In genomic region chr2:234550511-234551107, GRCh38 we compare ENCODE assay signal across 7 cellular contexts. TPM values are rescaled to one million over a fixed set of nuclear protein-coding genes. Genes with fewer than 3 reads are reported as not detected.
DNase-seq lines count a peak whose midpoint lies in the region; ATAC-seq and TF ChIP-seq lines count a peak whose summit lies in the region.

No MANE protein-coding gene starts in this region.

- H4K20me1 ChIP-seq in KMS-11 (ENCODE audit: insufficient read depth): no peaks in the 10 kb centered on the region
- H4K20me1 ChIP-seq in PC-3 (ENCODE audit: low read length): no peaks in the 10 kb centered on the region

- no peak overlapping the region for H3K4me3 ChIP-seq in KMS-11 (IDR thresholded peaks at IDR 0.05; ENCODE audit: insufficient read depth, low read depth, low read length)
- no peak overlapping the region for H3K4me3 ChIP-seq in PC-3 (ENCODE audit: low read length)
- H3K4me3 ChIP-seq in testis: no peak overlapping the region

- peaks cover 13% of the 10 kb centered on the region for H3K4me1 Mint-ChIP-seq in nephron

- peak overlapping the region in 1 of 3 experiments; percentile 4 for H3K27ac Mint-ChIP-seq in nephron

- 23% methylated on average over 18 of the region's 18 CpGs for WGBS in testis, 2 donors

- H3K4me2 ChIP-seq in KMS-11 (no peak overlapping the region), PC-3 (ENCODE audit: low read length) (peak overlapping the region; percentile 56)

- peak; percentile 97 for ATAC-seq in PC-3

- H2AFZ ChIP-seq in KMS-11 (ENCODE audit: low read depth): no peak overlapping the region
- peak overlapping the region; percentile 44; the same call in 1 of the 2 replicates for H2AFZ ChIP-seq in PC-3 (ENCODE audit: low read length)

- TF ChIP-seq CTCF in GM12874 (IDR thresholded peaks at IDR 0.05; ENCODE audit: insufficient read depth, low read depth, low read length) (peak; percentile 90), KMS-11 (conservative IDR thresholded peaks at IDR 0.05; ENCODE audit: low read depth, low read length) (peak; percentile 91), PC-3 (conservative IDR thresholded peaks at IDR 0.05; ENCODE audit: low read depth, low read length) (peak; percentile 94), nephron (IDR thresholded peaks at IDR 0.05; ENCODE audit: unreplicated experiment in 3 of 3) (peak; percentile 90 to 93 (median 93)), testis (IDR thresholded peaks at IDR 0.05) (peak; percentile 82 to 91 (median 87))

- H3K9me3 ChIP-seq in PC-3 (ENCODE audit: low read length): no peaks in the 10 kb centered on the region
- H3K9me3 ChIP-seq in testis: no peaks in the 10 kb centered on the region

- no peak for TF ChIP-seq POLR2A in testis (IDR thresholded peaks at IDR 0.05)

- DNase-seq in PC-3 (peak; percentile 79), fibroblast of gingiva (ENCODE audit: low read depth) (peak; percentile 58), testis (peak; percentile 78)
- peak; percentile 51 for DNase-seq in activated T-cell treated with anti-CD3 and anti-CD28 coated beads, Interleukin-2, amount 50 U/mL, for 1 hour

- no TSS peak for BruUV-seq in PC-3 (replicated peaks; lab: Mats Ljungman, UMichigan)

- no peaks in the 10 kb centered on the region for H3K27me3 ChIP-seq in KMS-11 (ENCODE audit: insufficient read depth, low read depth)
- no peaks in the 10 kb centered on the region for H3K27me3 ChIP-seq in PC-3 (ENCODE audit: low read length)
- H3K27me3 ChIP-seq in testis: no peaks in the 10 kb centered on the region

- H3K4me1 ChIP-seq in KMS-11 (ENCODE audit: low read depth, poor library complexity, severe bottlenecking) (no peaks in the 10 kb centered on the region), PC-3 (ENCODE audit: insufficient read depth, low read length) (peaks cover 4% of the 10 kb centered on the region; the same call in 1 of the 2 replicates), testis (no peaks in the 10 kb centered on the region)

- H3K9me3 Mint-ChIP-seq in nephron: no peaks in the 10 kb centered on the region

- intact Hi-C loops in PC-3 (cut with micrococcal nuclease) (loop anchor here (1.0 to 10.0 kb wide), 4 partner anchors 124 to 557 kb away; partner anchors contain the start of gene SH3BP4), testis (cut with DNase I; ENCODE audit: low total_unique reads) (loop anchor here (5.0 kb wide), 1 partner anchor 557 kb away; no protein-coding TSS in a partner anchor)

- CTCF ChIA-PET in PC-3 (lab: Charles Lee): no interaction called here

- H3K4me3 Mint-ChIP-seq in nephron: no peak overlapping the region

- H3K27ac ChIP-seq in KMS-11 (no peak overlapping the region), PC-3 (ENCODE audit: low read length) (no peak overlapping the region), testis (no peak overlapping the region)

- POLR2A ChIA-PET in PC-3 (lab: Charles Lee; ENCODE audit: unreplicated experiment): no interaction called here

- no peaks in the 10 kb centered on the region for H3K36me3 ChIP-seq in KMS-11 (ENCODE audit: insufficient read depth)
- H3K36me3 ChIP-seq in PC-3 (ENCODE audit: low read depth, low read length): no peaks in the 10 kb centered on the region
- H3K36me3 ChIP-seq in testis (ENCODE audit: low read depth, missing control alignments): no peaks in the 10 kb centered on the region

- no peak overlapping the region for H3K9ac ChIP-seq in KMS-11
- H3K9ac ChIP-seq in PC-3 (ENCODE audit: low read length): no peak overlapping the region

- H3K36me3 Mint-ChIP-seq in nephron (ENCODE audit: low read depth): no peaks in the 10 kb centered on the region

- no peaks in the 10 kb centered on the region for H3F3A ChIP-seq in PC-3 (ENCODE audit: low read length, unreplicated experiment)

- no peaks in the 10 kb centered on the region for H3K79me2 ChIP-seq in KMS-11 (ENCODE audit: insufficient read depth, low read depth)
- H3K79me2 ChIP-seq in PC-3 (ENCODE audit: low read length): no peaks in the 10 kb centered on the region

- H3K27me3 Mint-ChIP-seq in nephron (ENCODE audit: low read depth): peaks cover 43% of the 10 kb centered on the region

- H3K9me2 ChIP-seq in PC-3 (replicated peaks; ENCODE audit: low read length): no peaks in the 10 kb centered on the region

RNA-seq across cellular contexts. Expression of gene ARL4C, which starts 53.7 kb away (rescaled TPM):
- total RNA-seq in PC-3 (2014; rRNA removed) (19.9 and 21.7 TPM in 2 replicates), testis (1 to 10 TPM; 1.3 to 3.0 TPM)
- polyA plus RNA-seq in testis (ENCODE audit: insufficient read depth, low read depth, low replicate concordance): 4.4 TPM
